17 cellular contexts compared by ENCODE assay signal in genomic region chr5:138025285-138025684, GRCh38. TPM values are rescaled to one million over a fixed set of nuclear protein-coding genes. Genes with fewer than 3 reads are reported as not detected.
DNase-seq lines count a peak whose midpoint lies in the region; ATAC-seq and TF ChIP-seq lines count a peak whose summit lies in the region.
"Had no signal": no experiment of that assay in that cellular context is flagged by ENCODE, and none has a peak within 500 bp of the region (broad histone marks: within the 10 kb centered on the region; RNA-seq: fewer than 3 reads in every experiment).

No MANE protein-coding gene starts in this region.

- H3K4me3 ChIP-seq in CD4-positive, CD25-positive, alpha-beta regulatory T cell (ENCODE audit: low read depth, low read length) = peak overlapping the region; percentile 26
- H3K4me3 ChIP-seq in HEK293 (ENCODE audit: low read depth, low read length) = no peak overlapping the region
- no peak overlapping the region for H3K4me3 ChIP-seq in heart right ventricle
- no peak overlapping the region for H3K4me3 ChIP-seq in thyroid gland (replicated peaks in 1 of 3)
- H3K4me3 ChIP-seq: GM23338 had no signal

- no peaks in the 10 kb centered on the region for H3K27me3 ChIP-seq in CD4-positive, CD25-positive, alpha-beta regulatory T cell (ENCODE audit: control insufficient read depth, insufficient read depth, low read length)
- no peaks in the 10 kb centered on the region for H3K27me3 ChIP-seq in heart right ventricle
- no peaks in the 10 kb centered on the region for H3K27me3 ChIP-seq in thyroid gland

- peak overlapping the region in 3 of 4 donors; percentile 52 to 78 (median 59) for H3K4me3 Mint-ChIP-seq in CD4-positive, CD25-positive, alpha-beta regulatory T cell
- peak overlapping the region; percentile 19 for H3K4me3 Mint-ChIP-seq in T-helper 17 cell
- H3K4me3 Mint-ChIP-seq in effector memory CD8-positive, alpha-beta T cell = peak overlapping the region; percentile 31 to 36
- H3K4me3 Mint-ChIP-seq in immature natural killer cell = no peak overlapping the region
- H3K4me3 Mint-ChIP-seq: GM23338 had no signal

- TF ChIP-seq CTCF in HEK293 (tag by site-specific recombination; IDR thresholded peaks at IDR 0.05) (no peak), heart right ventricle (IDR thresholded peaks at IDR 0.05) (no peak), thyroid gland (IDR thresholded peaks at IDR 0.05) (no peak)

- intact Hi-C loops in heart right ventricle (cut with DNase I) = no loop called here
- intact Hi-C loops in thyroid gland (cut with DNase I) = no loop called here

- peaks cover 2% of the 10 kb centered on the region for H3K36me3 ChIP-seq in CD4-positive, CD25-positive, alpha-beta regulatory T cell (ENCODE audit: control insufficient read depth, insufficient read depth, low read length)
- H3K36me3 ChIP-seq in HEK293 (ENCODE audit: control insufficient read depth in 2 of 2, insufficient read depth in 1 of 2, low read length in 2 of 2) (peaks cover 0 to 7% of the 10 kb centered on the region in 2 experiments), heart right ventricle (peaks cover 0 to 13% (median 0%) of the 10 kb centered on the region in 9 donors), thyroid gland (no peaks in the 10 kb centered on the region)

- DNase-seq in CD4-positive, CD25-positive, alpha-beta regulatory T cell = no peak
- DNase-seq in T-helper 17 cell = no peak
- no peak for DNase-seq in effector memory CD8-positive, alpha-beta T cell
- DNase-seq in heart right ventricle = no peak
- no peak for DNase-seq in thyroid gland
- no peak for DNase-seq in hippocampal formation (lab: John Stamatoyannopoulos, UW)
- DNase-seq in immature natural killer cell = no peak
- DNase-seq: ACHN, C1 segment of cervical spinal cord, DMS53, GF-D8, H7 had no signal

- TF ChIP-seq POLR2A in thyroid gland (IDR thresholded peaks at IDR 0.05) = no peak

- no peaks in the 10 kb centered on the region for H3K27me3 Mint-ChIP-seq in CD4-positive, CD25-positive, alpha-beta regulatory T cell
- no peaks in the 10 kb centered on the region for H3K27me3 Mint-ChIP-seq in T-helper 17 cell
- no peaks in the 10 kb centered on the region for H3K27me3 Mint-ChIP-seq in effector memory CD8-positive, alpha-beta T cell
- H3K27me3 Mint-ChIP-seq in immature natural killer cell (ENCODE audit: low read depth in 3 of 3) = peaks cover 0 to 5% (median 4%) of the 10 kb centered on the region in 3 donors
- H3K27me3 Mint-ChIP-seq: IgD-negative memory B cell had no signal

- CTCF ChIA-PET in HEK293 (lab: Yijun Ruan, JAX) = interaction anchor here (0.5 to 1.2 kb wide), 5 partner anchors 17 to 269 kb away, joined by 3 to 5 read pairs (median 3); no protein-coding TSS in a partner anchor

- 90 to 100% methylated on average over 1 of the region's 1 CpG for WGBS in heart right ventricle, 2 donors
- WGBS in thyroid gland, 2 donors = 87 to 95% methylated on average over 1 of the region's 1 CpG

- ATAC-seq in CD4-positive, CD25-positive, alpha-beta regulatory T cell (ENCODE audit: low read depth in 2 of 2) = no peak
- ATAC-seq in T-helper 17 cell (no peak), heart right ventricle (no peak)
- ATAC-seq in effector memory CD8-positive, alpha-beta T cell (replicated peaks) = no peak
- ATAC-seq: GM23338 had no signal

- peak overlapping the region in 1 of 3 donors; percentile 45 for H3K27ac Mint-ChIP-seq in CD4-positive, CD25-positive, alpha-beta regulatory T cell
- H3K27ac Mint-ChIP-seq in T-helper 17 cell = peak overlapping the region; percentile 51
- H3K27ac Mint-ChIP-seq in effector memory CD8-positive, alpha-beta T cell = peak overlapping the region; percentile 46 to 67
- H3K27ac Mint-ChIP-seq in immature natural killer cell = peak overlapping the region in 1 of 6 donors; percentile 38
- H3K27ac Mint-ChIP-seq: GM23338 had no signal

- no peak overlapping the region for H3K27ac ChIP-seq in CD4-positive, CD25-positive, alpha-beta regulatory T cell (ENCODE audit: insufficient read depth, low read length, poor library complexity, severe bottlenecking)
- H3K27ac ChIP-seq in HEK293 (ENCODE audit: extremely low read depth, low read depth, low read length) (no peak overlapping the region), heart right ventricle (no peak overlapping the region), thyroid gland (no peak overlapping the region)

- H3K4me1 ChIP-seq in CD4-positive, CD25-positive, alpha-beta regulatory T cell (ENCODE audit: control insufficient read depth, insufficient read depth, low read length, poor library complexity, severe bottlenecking) = peaks cover 62% of the 10 kb centered on the region
- H3K4me1 ChIP-seq in HEK293 (ENCODE audit: control insufficient read depth, insufficient read depth, low read length) (peaks cover 13% of the 10 kb centered on the region), heart right ventricle (peaks cover 0 to 75% (median 42%) of the 10 kb centered on the region in 9 donors), thyroid gland (peaks cover 7 to 13% of the 10 kb centered on the region in 2 donors)

- POLR2A ChIA-PET in HEK293 (lab: Yijun Ruan, JAX) = interaction anchor here (0.6 to 1.0 kb wide), 2 partner anchors 77 to 104 kb away, joined by 3 read pairs; no protein-coding TSS in a partner anchor

- H3K9me3 Mint-ChIP-seq in CD4-positive, CD25-positive, alpha-beta regulatory T cell = peaks cover 0 to 2% (median 0%) of the 10 kb centered on the region in 7 donors
- H3K9me3 Mint-ChIP-seq in effector memory CD8-positive, alpha-beta T cell = no peaks in the 10 kb centered on the region
- H3K9me3 Mint-ChIP-seq in immature natural killer cell = no peaks in the 10 kb centered on the region
- H3K9me3 Mint-ChIP-seq: GM23338, IgD-negative memory B cell had no signal

- peaks cover 8% of the 10 kb centered on the region for H3K36me3 Mint-ChIP-seq in CD4-positive, CD25-positive, alpha-beta regulatory T cell
- no peaks in the 10 kb centered on the region for H3K36me3 Mint-ChIP-seq in T-helper 17 cell (ENCODE audit: low read depth)
- peaks cover 13% of the 10 kb centered on the region for H3K36me3 Mint-ChIP-seq in effector memory CD8-positive, alpha-beta T cell (ENCODE audit: insufficient read depth)
- H3K36me3 Mint-ChIP-seq in immature natural killer cell = no peaks in the 10 kb centered on the region

- H3K4me1 Mint-ChIP-seq in CD4-positive, CD25-positive, alpha-beta regulatory T cell = peaks cover 52 to 91% (median 72%) of the 10 kb centered on the region in 4 donors
- H3K4me1 Mint-ChIP-seq in T-helper 17 cell (peaks cover 57% of the 10 kb centered on the region), immature natural killer cell (peaks cover 80 to 95% of the 10 kb centered on the region in 2 donors)
- peaks cover 53 to 71% of the 10 kb centered on the region in 2 donors for H3K4me1 Mint-ChIP-seq in effector memory CD8-positive, alpha-beta T cell (ENCODE audit: low read depth in 2 of 2)

- no peaks in the 10 kb centered on the region for H3K9me3 ChIP-seq in CD4-positive, CD25-positive, alpha-beta regulatory T cell (ENCODE audit: control insufficient read depth in 2 of 2, low read length in 2 of 2)
- no peaks in the 10 kb centered on the region for H3K9me3 ChIP-seq in HEK293 (ENCODE audit: control insufficient read depth, insufficient read depth, low read depth, low read length)
- no peaks in the 10 kb centered on the region for H3K9me3 ChIP-seq in T-helper 17 cell (ENCODE audit: control insufficient read depth, low read length, poor library complexity, severe bottlenecking)
- H3K9me3 ChIP-seq in heart right ventricle = no peaks in the 10 kb centered on the region
- no peaks in the 10 kb centered on the region for H3K9me3 ChIP-seq in thyroid gland

TF ChIP-seq in HEK293, 187 proteins besides CTCF, POLR2A, EP300 and RAD21:
- TF ChIP-seq ZSCAN16 (tag by site-specific recombination; IDR thresholded peaks at IDR 0.05) = no peak
- no peak for TF ChIP-seq ZBTB44 (tag by site-specific recombination; IDR thresholded peaks at IDR 0.05)
- TF ChIP-seq ZNF391 (tag by site-specific recombination; IDR thresholded peaks at IDR 0.05; ENCODE audit: borderline replicate concordance, low read depth) = no peak
- no peak for TF ChIP-seq MEIS1 (CRISPR knock-in tag; IDR thresholded peaks at IDR 0.05; ENCODE audit: borderline replicate concordance)
- no peak for TF ChIP-seq ZNF707 (tag by site-specific recombination; IDR thresholded peaks at IDR 0.05)
- TF ChIP-seq WT1 (tag by site-specific recombination; IDR thresholded peaks at IDR 0.05) = peak; percentile 75

RNA-seq across cellular contexts. Expression of gene FAM13B, which starts 7.6 kb away (rescaled TPM):
- 65.8 TPM for total RNA-seq in CD4-positive, CD25-positive, alpha-beta regulatory T cell
- 10 to 100 TPM; 18.3 to 23.6 (median 19.8) TPM for polyA plus RNA-seq in CD4-positive, CD25-positive, alpha-beta regulatory T cell
- total RNA-seq in T-helper 17 cell (10 to 100 TPM; 46.8 to 54.1 TPM), heart right ventricle (10 to 100 TPM; 22.4 to 47.4 (median 32.1) TPM), thyroid gland (10 to 100 TPM; 40.1 to 72.0 (median 49.5) TPM)
- polyA plus RNA-seq in heart right ventricle (10 to 100 TPM in 1 of 2 donors, 1 to 10 TPM in 1; 8.8 to 12.1 TPM), immature natural killer cell (10 to 100 TPM in 2 of 3 donors, 1 to 10 TPM in 1; 8.8 to 38.1 (median 24.0) TPM)

RNA-seq across cellular contexts. Expression of gene WNT8A, which starts 58.5 kb away (rescaled TPM):
- not detected for total RNA-seq in CD4-positive, CD25-positive, alpha-beta regulatory T cell
- not detected for polyA plus RNA-seq in CD4-positive, CD25-positive, alpha-beta regulatory T cell
- total RNA-seq in T-helper 17 cell (not detected), heart right ventricle (not detected), thyroid gland (not detected)
- polyA plus RNA-seq in heart right ventricle (not detected), immature natural killer cell (not detected)
- total RNA-seq: A172, GM23338, HT-29 had no signal
- polyA plus RNA-seq: GM23338, IgD-negative memory B cell had no signal

Comparison
In these comparisons a context has a peak if more than half of its experiments do, and no peak if none do; other contexts are left out.
1. H3K4me3 Mint-ChIP-seq: peak in CD4-positive, CD25-positive, alpha-beta regulatory T cell (3 of 4), T-helper 17 cell (single experiment) and effector memory CD8-positive, alpha-beta T cell (2 of 2); none in immature natural killer cell (0 of 5).